Comparison of ENCODE assay signal across 8 cellular contexts in the genomic region with DNA sequence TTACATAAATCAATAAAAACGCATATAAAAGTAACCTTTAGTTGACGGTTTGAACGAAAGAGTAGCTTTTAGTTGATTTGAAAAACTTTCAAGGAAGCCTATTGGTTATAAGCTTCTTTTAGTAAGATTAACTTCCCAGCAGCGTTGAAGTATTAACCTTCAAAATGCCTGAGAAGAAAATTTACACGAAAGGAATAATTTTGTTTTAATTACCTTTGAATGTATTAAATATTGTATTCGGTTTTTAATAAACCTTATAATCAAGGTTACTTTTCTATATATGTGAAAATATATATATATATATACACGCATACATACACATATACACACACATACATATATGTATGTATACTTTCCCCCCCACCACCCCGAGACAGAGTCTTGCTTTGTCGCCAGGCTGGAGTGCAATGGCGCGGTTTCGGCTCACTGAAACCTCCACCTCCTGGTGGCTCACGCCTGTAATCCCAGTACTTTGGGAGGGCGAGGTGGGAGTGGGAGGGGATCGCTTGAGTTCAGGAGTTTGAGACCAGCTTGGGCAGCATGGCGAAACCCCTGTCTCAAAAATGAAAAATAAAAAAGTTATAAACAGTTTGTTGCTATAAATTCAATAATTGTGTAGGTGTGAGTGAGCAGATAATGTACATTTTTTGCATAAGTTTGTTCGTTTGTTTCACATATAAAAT. TPM values are rescaled to one million over a fixed set of nuclear protein-coding genes. Genes with fewer than 3 reads are reported as not detected.
DNase-seq lines count a peak whose midpoint lies in the region; ATAC-seq and TF ChIP-seq lines count a peak whose summit lies in the region.

No MANE protein-coding gene starts in this region.

- peaks cover 4 to 22% (median 12%) of the 10 kb centered on the region in 4 donors for H3K4me1 Mint-ChIP-seq in CD4-positive, CD25-positive, alpha-beta regulatory T cell
- peaks cover 31% of the 10 kb centered on the region for H3K4me1 Mint-ChIP-seq in activated T-helper 1 cell treated with anti-CD3 and anti-CD28 coated beads, Interleukin-12 subunit alpha, Interleukin-12 subunit beta, Interleukin-2, Interleukin-4 antibody, amounts not matched to agents 30 ng/mL and 10 ng/mL and 1 ng/mL, durations not matched to agents 14 hours and 24 hours and 36 hours (ENCODE audit: low read depth)

- H3K27ac Mint-ChIP-seq in CD4-positive, CD25-positive, alpha-beta regulatory T cell: peak overlapping the region; percentile 98
- peak overlapping the region; percentile 98 for H3K27ac Mint-ChIP-seq in activated T-helper 1 cell treated with anti-CD3 and anti-CD28 coated beads, Interleukin-12 subunit alpha, Interleukin-12 subunit beta, Interleukin-2, Interleukin-4 antibody, amounts not matched to agents 30 ng/mL and 10 ng/mL and 1 ng/mL, durations not matched to agents 14 hours and 24 hours and 36 hours

- TF ChIP-seq POLR2A in Peyer's patch (IDR thresholded peaks at IDR 0.05): no peak
- no peak for TF ChIP-seq POLR2A in thyroid gland (IDR thresholded peaks at IDR 0.05)

- H3K27me3 ChIP-seq in CD4-positive, CD25-positive, alpha-beta regulatory T cell (ENCODE audit: control insufficient read depth, insufficient read depth, low read length): no peaks in the 10 kb centered on the region
- H3K27me3 ChIP-seq in Peyer's patch (no peaks in the 10 kb centered on the region), thyroid gland (no peaks in the 10 kb centered on the region)

- H3K27me3 Mint-ChIP-seq in CD4-positive, CD25-positive, alpha-beta regulatory T cell: peaks cover 12% of the 10 kb centered on the region
- H3K27me3 Mint-ChIP-seq in activated T-helper 1 cell treated with anti-CD3 and anti-CD28 coated beads, Interleukin-12 subunit alpha, Interleukin-12 subunit beta, Interleukin-2, Interleukin-4 antibody, amounts not matched to agents 30 ng/mL and 10 ng/mL and 1 ng/mL, durations not matched to agents 14 hours and 24 hours and 36 hours (ENCODE audit: insufficient read depth): no peaks in the 10 kb centered on the region

- no peaks in the 10 kb centered on the region for H3K9me3 Mint-ChIP-seq in CD4-positive, CD25-positive, alpha-beta regulatory T cell
- no peaks in the 10 kb centered on the region for H3K9me3 Mint-ChIP-seq in activated T-helper 1 cell treated with anti-CD3 and anti-CD28 coated beads, Interleukin-12 subunit alpha, Interleukin-12 subunit beta, Interleukin-2, Interleukin-4 antibody, amounts not matched to agents 30 ng/mL and 10 ng/mL and 1 ng/mL, durations not matched to agents 14 hours and 24 hours and 36 hours

- 18 to 28% methylated on average over 17 of the region's 17 CpGs for WGBS in thyroid gland, 2 donors

- peaks cover 17% of the 10 kb centered on the region for H3K4me1 ChIP-seq in CD4-positive, CD25-positive, alpha-beta regulatory T cell (ENCODE audit: control insufficient read depth, insufficient read depth, low read length, poor library complexity, severe bottlenecking)
- peaks cover 0 to 5% (median 0%) of the 10 kb centered on the region in 4 donors for H3K4me1 ChIP-seq in Peyer's patch
- H3K4me1 ChIP-seq in thyroid gland: peaks cover 0 to 5% of the 10 kb centered on the region in 2 donors

- intact Hi-C loops in activated T-helper 1 cell treated with anti-CD3 and anti-CD28 coated beads, Interleukin-12 subunit alpha, Interleukin-12 subunit beta, Interleukin-2, Interleukin-4 antibody, amounts not matched to agents 30 ng/mL and 10 ng/mL and 1 ng/mL, durations not matched to agents 14 hours and 24 hours and 36 hours (cut with micrococcal nuclease): loop anchor here (1.0 to 5.0 kb wide), 9 partner anchors 15 to 244 kb away; partner anchors contain the start of genes EZH2 and ZNF425
- intact Hi-C loops in thyroid gland (cut with DNase I): loop anchor here (10.0 kb wide), 1 partner anchor 57 kb away; the partner anchor contains the start of gene EZH2

- DNase-seq in CD4-positive, CD25-positive, alpha-beta regulatory T cell: peak; percentile 53 to 80 (median 71)
- DNase-seq in Peyer's patch (peak; percentile 66 to 77 (median 67)), foreskin melanocyte (peak; percentile 57), occipital lobe (lab: John Stamatoyannopoulos, UW) (peak; percentile 33), thyroid gland (peak; percentile 40 to 52)
- peak; percentile 44 for DNase-seq in activated T-helper 1 cell treated with anti-CD3 and anti-CD28 coated beads, Interleukin-12 subunit alpha, Interleukin-12 subunit beta, Interleukin-2, Interleukin-4 antibody, amounts not matched to agents 30 ng/mL and 10 ng/mL and 1 ng/mL, durations not matched to agents 14 hours and 24 hours and 36 hours (ENCODE audit: low spot score)

- peak; percentile 55 to 63 for ATAC-seq in CD4-positive, CD25-positive, alpha-beta regulatory T cell (ENCODE audit: low read depth in 2 of 2)
- peak; percentile 5 for ATAC-seq in GM21515 (IDR thresholded peaks at IDR 0.05; ENCODE audit: unreplicated experiment)

- peak overlapping the region; percentile 99 for H3K4me3 ChIP-seq in CD4-positive, CD25-positive, alpha-beta regulatory T cell (ENCODE audit: low read depth, low read length)
- H3K4me3 ChIP-seq in Peyer's patch (peak overlapping the region; percentile 66 to 91 (median 71)), thyroid gland (replicated peaks in 1 of 3) (peak overlapping the region in 2 of 3 donors; percentile 67 to 75)

- peaks cover 3% of the 10 kb centered on the region for H3K36me3 Mint-ChIP-seq in CD4-positive, CD25-positive, alpha-beta regulatory T cell
- H3K36me3 Mint-ChIP-seq in activated T-helper 1 cell treated with anti-CD3 and anti-CD28 coated beads, Interleukin-12 subunit alpha, Interleukin-12 subunit beta, Interleukin-2, Interleukin-4 antibody, amounts not matched to agents 30 ng/mL and 10 ng/mL and 1 ng/mL, durations not matched to agents 14 hours and 24 hours and 36 hours (ENCODE audit: low read depth): peaks cover 8% of the 10 kb centered on the region

- H3K27ac ChIP-seq in CD4-positive, CD25-positive, alpha-beta regulatory T cell (ENCODE audit: insufficient read depth, low read length, poor library complexity, severe bottlenecking): peak overlapping the region; percentile 89
- H3K27ac ChIP-seq in KOPT-K1 (ENCODE audit: low read depth, low read length, poor library complexity, severe bottlenecking): peak overlapping the region; percentile 86
- peak overlapping the region; percentile 84 to 90 (median 86) for H3K27ac ChIP-seq in Peyer's patch
- H3K27ac ChIP-seq in thyroid gland: peak overlapping the region; percentile 65 to 89 (median 87)

- H3K36me3 ChIP-seq in CD4-positive, CD25-positive, alpha-beta regulatory T cell (ENCODE audit: control insufficient read depth, insufficient read depth, low read length): no peaks in the 10 kb centered on the region
- H3K36me3 ChIP-seq in KOPT-K1 (ENCODE audit: insufficient read depth, low read length) (no peaks in the 10 kb centered on the region), Peyer's patch (no peaks in the 10 kb centered on the region), thyroid gland (no peaks in the 10 kb centered on the region)

- TF ChIP-seq CTCF in Peyer's patch (IDR thresholded peaks at IDR 0.05) (peak in 5 of 6 experiments; percentile 23 to 58 (median 50)), thyroid gland (IDR thresholded peaks at IDR 0.05) (peak; percentile 12 to 49 (median 30))

- H3K4me3 Mint-ChIP-seq in CD4-positive, CD25-positive, alpha-beta regulatory T cell: peak overlapping the region; percentile 93 to 100 (median 96)
- peak overlapping the region; percentile 96 for H3K4me3 Mint-ChIP-seq in activated T-helper 1 cell treated with anti-CD3 and anti-CD28 coated beads, Interleukin-12 subunit alpha, Interleukin-12 subunit beta, Interleukin-2, Interleukin-4 antibody, amounts not matched to agents 30 ng/mL and 10 ng/mL and 1 ng/mL, durations not matched to agents 14 hours and 24 hours and 36 hours

- H3K9me3 ChIP-seq in CD4-positive, CD25-positive, alpha-beta regulatory T cell (ENCODE audit: control insufficient read depth in 2 of 2, low read length in 2 of 2): no peaks in the 10 kb centered on the region
- H3K9me3 ChIP-seq in KOPT-K1 (ENCODE audit: insufficient read depth, low read length, poor library complexity, severe bottlenecking) (no peaks in the 10 kb centered on the region), Peyer's patch (no peaks in the 10 kb centered on the region), thyroid gland (no peaks in the 10 kb centered on the region)

RNA-seq across cellular contexts. Expression of gene EZH2, which starts 57.6 kb away (rescaled TPM):
- 78.6 TPM for total RNA-seq in CD4-positive, CD25-positive, alpha-beta regulatory T cell
- polyA plus RNA-seq in CD4-positive, CD25-positive, alpha-beta regulatory T cell: 10 to 100 TPM in 2 of 4 donors, 1 to 10 TPM in 2; 7.5 to 12.2 (median 9.7) TPM
- total RNA-seq in Peyer's patch: 10 to 100 TPM in 1 of 4 donors, 1 to 10 TPM in 3; 7.4 to 30.5 (median 8.2) TPM
- total RNA-seq in activated T-helper 1 cell treated with anti-CD3 and anti-CD28 coated beads, Interleukin-12 subunit alpha, Interleukin-12 subunit beta, Interleukin-2, Interleukin-4 antibody, amounts not matched to agents 30 ng/mL and 10 ng/mL and 1 ng/mL, durations not matched to agents 14 hours and 24 hours and 36 hours: 97.5 and 101 TPM in 2 replicates
- 28.9 TPM for total RNA-seq in occipital lobe
- 1 to 10 TPM in 1 of 4 donors, under 1 TPM in 3; 0.75 to 1.1 (median 0.86) TPM for total RNA-seq in thyroid gland

Comparison
In these comparisons a context has a peak if more than half of its experiments do, and no peak if none do; other contexts are left out.
1. Peak in every context shown above with its lines: DNase-seq, ATAC-seq, H3K4me3 ChIP-seq and H3K27ac ChIP-seq.